ENCODE assay signal across 8 cellular contexts in the genomic region with DNA sequence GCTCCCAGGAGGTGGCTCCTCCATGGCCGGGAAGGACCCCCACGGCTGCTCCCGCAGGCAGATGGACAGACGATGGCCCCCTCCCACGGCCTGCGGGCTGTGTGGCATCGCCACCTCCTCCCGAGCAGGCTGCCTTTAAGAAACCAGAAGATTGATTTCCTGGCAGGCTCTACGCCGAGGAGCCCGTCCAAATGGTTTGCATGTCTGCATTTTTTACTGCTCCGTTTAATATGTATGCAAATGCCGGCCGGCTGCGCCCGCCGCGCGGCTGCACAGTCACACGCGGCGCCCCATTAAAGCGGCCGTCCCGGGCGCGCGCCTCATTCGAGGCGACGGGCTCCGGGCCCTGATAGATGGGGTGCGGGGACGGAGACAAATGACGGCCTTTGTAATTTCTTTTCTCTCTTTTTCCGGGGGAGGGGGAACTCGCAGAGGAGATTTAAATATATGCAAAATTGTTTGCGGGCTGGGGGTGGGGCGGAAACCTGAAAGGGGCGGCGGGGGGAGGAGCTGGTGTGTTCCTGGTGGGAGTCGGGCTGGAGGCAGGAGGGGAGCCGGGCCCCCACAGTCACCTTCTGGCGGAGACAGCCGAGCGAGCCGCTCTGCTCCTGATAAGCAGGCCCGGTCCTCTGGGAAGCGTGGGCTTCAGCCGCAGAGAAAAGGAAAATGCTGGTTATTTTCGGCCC.
DNase-seq lines count a peak whose midpoint lies in the region; ATAC-seq and TF ChIP-seq lines count a peak whose summit lies in the region.

No MANE protein-coding gene starts in this region.

- H3K9me2 ChIP-seq in hepatocyte (replicated peaks; ENCODE audit: insufficient read depth) = no peaks in the 10 kb centered on the region
- no peaks in the 10 kb centered on the region for H3K9me2 ChIP-seq in PC-3 (replicated peaks; ENCODE audit: low read length)

- no peak overlapping the region for H3K27ac Mint-ChIP-seq in activated naive CD8-positive, alpha-beta T cell

- H3K9me3 Mint-ChIP-seq in activated naive CD8-positive, alpha-beta T cell (ENCODE audit: low read depth) = no peaks in the 10 kb centered on the region

- H3K4me2 ChIP-seq in hepatocyte = peak overlapping the region; percentile 70
- H3K4me2 ChIP-seq in PC-3 (ENCODE audit: low read length) = no peak overlapping the region

- 11% methylated on average over 43 of the region's 51 CpGs for WGBS in hepatocyte (ENCODE audit: low lambda C conversion rate, missing lambda C conversion rate)

- H3K4me3 ChIP-seq in hepatocyte = no peak overlapping the region
- H3K4me3 ChIP-seq in skeletal muscle tissue (ENCODE audit: low read length in 3 of 3) = peak overlapping the region; percentile 48 to 63 (median 56)
- H3K4me3 ChIP-seq in PC-3 (ENCODE audit: low read length) = no peak overlapping the region

- H3K79me2 ChIP-seq in hepatocyte = no peaks in the 10 kb centered on the region
- no peaks in the 10 kb centered on the region for H3K79me2 ChIP-seq in PC-3 (ENCODE audit: low read length)

- H2AFZ ChIP-seq in hepatocyte = peak overlapping the region; percentile 21
- H2AFZ ChIP-seq in PC-3 (ENCODE audit: low read length) = no peak overlapping the region

- H3K27me3 ChIP-seq in hepatocyte (no peaks in the 10 kb centered on the region), skeletal muscle tissue (ENCODE audit: control insufficient read depth in 3 of 3, insufficient read depth in 3 of 3, low read length in 3 of 3) (peaks cover 0 to 7% (median 6%) of the 10 kb centered on the region in 3 donors), PC-3 (ENCODE audit: low read length) (no peaks in the 10 kb centered on the region)

- CTCF ChIA-PET in PC-3 (lab: Charles Lee) = no interaction called here

- H3K9me3 ChIP-seq in hepatocyte (ENCODE audit: low read depth) (no peaks in the 10 kb centered on the region), skeletal muscle tissue (ENCODE audit: control insufficient read depth in 3 of 3, low read length in 3 of 3) (no peaks in the 10 kb centered on the region), PC-3 (ENCODE audit: low read length) (no peaks in the 10 kb centered on the region)

- no peak for DNase-seq in activated CD4-positive, CD25-positive, alpha-beta regulatory T cell treated with anti-CD3 and anti-CD28 coated beads, Interleukin-2, amount 50 U/mL, for 72 hours
- peak; percentile 81 for DNase-seq in hepatocyte (ENCODE audit: low spot score)
- DNase-seq in PC-3 = no peak
- no peak for DNase-seq in SW 1271 (lab: John Stamatoyannopoulos, UW)

- H3K9ac ChIP-seq in skeletal muscle tissue (ENCODE audit: low read depth in 1 of 3, low read length in 3 of 3) = peak overlapping the region in 2 of 3 donors; percentile 17 to 70
- H3K9ac ChIP-seq in PC-3 (ENCODE audit: low read length) = no peak overlapping the region

- no peaks in the 10 kb centered on the region for H3F3A ChIP-seq in PC-3 (ENCODE audit: low read length, unreplicated experiment)

- H3K4me1 ChIP-seq in hepatocyte (ENCODE audit: insufficient read depth) = peaks cover 51% of the 10 kb centered on the region
- H3K4me1 ChIP-seq in skeletal muscle tissue (ENCODE audit: control insufficient read depth in 3 of 3, insufficient read depth in 3 of 3, low read length in 3 of 3) = peaks cover 37 to 48% (median 40%) of the 10 kb centered on the region in 3 donors
- H3K4me1 ChIP-seq in PC-3 (ENCODE audit: insufficient read depth, low read length) = peaks cover 18% of the 10 kb centered on the region

- peak overlapping the region; percentile 78 for H3K4me3 Mint-ChIP-seq in activated naive CD8-positive, alpha-beta T cell

- peaks cover 30% of the 10 kb centered on the region for H3K4me1 Mint-ChIP-seq in activated naive CD8-positive, alpha-beta T cell (ENCODE audit: low read depth)

- H4K20me1 ChIP-seq in hepatocyte (ENCODE audit: insufficient read depth, poor library complexity, severe bottlenecking) (no peaks in the 10 kb centered on the region), PC-3 (ENCODE audit: low read length) (no peaks in the 10 kb centered on the region)

- ATAC-seq in activated CD4-positive, CD25-positive, alpha-beta regulatory T cell treated with anti-CD3 and anti-CD28 coated beads, Interleukin-2, amount 50 U/mL, for 24 hours = peak; percentile 62 to 65
- ATAC-seq in PC-3 = no peak
- no peak for ATAC-seq in HG03159 (IDR thresholded peaks at IDR 0.05; ENCODE audit: unreplicated experiment)

- intact Hi-C loops in PC-3 (cut with micrococcal nuclease) = loop anchor here (10.0 kb wide), 1 partner anchor 162 kb away; the partner anchor contains the start of gene IER5L

- BruUV-seq in PC-3 (replicated peaks; lab: Mats Ljungman, UMichigan) = no TSS peak

- H3K27ac ChIP-seq in hepatocyte (peak overlapping the region; percentile 96), skeletal muscle tissue (ENCODE audit: low read depth, low read length) (peak overlapping the region; percentile 85), PC-3 (ENCODE audit: low read length) (no peak overlapping the region)

- TF ChIP-seq CTCF in hepatocyte (IDR thresholded peaks at IDR 0.05; ENCODE audit: poor library complexity) (no peak), PC-3 (conservative IDR thresholded peaks at IDR 0.05; ENCODE audit: low read depth, low read length) (no peak)

- H3K36me3 ChIP-seq in hepatocyte (replicated peaks; ENCODE audit: insufficient read depth, low read depth) = no peaks in the 10 kb centered on the region
- no peaks in the 10 kb centered on the region for H3K36me3 ChIP-seq in skeletal muscle tissue (ENCODE audit: control insufficient read depth in 3 of 3, insufficient read depth in 3 of 3, low read length in 3 of 3)
- H3K36me3 ChIP-seq in PC-3 (ENCODE audit: low read depth, low read length) = no peaks in the 10 kb centered on the region

- no peaks in the 10 kb centered on the region for H3K27me3 Mint-ChIP-seq in activated naive CD8-positive, alpha-beta T cell

- no peaks in the 10 kb centered on the region for H3K36me3 Mint-ChIP-seq in activated naive CD8-positive, alpha-beta T cell

- POLR2A ChIA-PET in PC-3 (lab: Charles Lee; ENCODE audit: unreplicated experiment) = no interaction called here

Comparison
In these comparisons a context has a peak if more than half of its experiments do, and no peak if none do; other contexts are left out.
1. ATAC-seq: peak in activated CD4-positive, CD25-positive, alpha-beta regulatory T cell treated with anti-CD3 and anti-CD28 coated beads, Interleukin-2, amount 50 U/mL, for 24 hours (2 of 2); none in PC-3 (single experiment) and HG03159 (single experiment).
2. H3K4me3 ChIP-seq: peak in skeletal muscle tissue (3 of 3); none in hepatocyte (single experiment) and PC-3 (single experiment).